Comparison of ENCODE assay signal across 10 cellular contexts in the genomic region with DNA sequence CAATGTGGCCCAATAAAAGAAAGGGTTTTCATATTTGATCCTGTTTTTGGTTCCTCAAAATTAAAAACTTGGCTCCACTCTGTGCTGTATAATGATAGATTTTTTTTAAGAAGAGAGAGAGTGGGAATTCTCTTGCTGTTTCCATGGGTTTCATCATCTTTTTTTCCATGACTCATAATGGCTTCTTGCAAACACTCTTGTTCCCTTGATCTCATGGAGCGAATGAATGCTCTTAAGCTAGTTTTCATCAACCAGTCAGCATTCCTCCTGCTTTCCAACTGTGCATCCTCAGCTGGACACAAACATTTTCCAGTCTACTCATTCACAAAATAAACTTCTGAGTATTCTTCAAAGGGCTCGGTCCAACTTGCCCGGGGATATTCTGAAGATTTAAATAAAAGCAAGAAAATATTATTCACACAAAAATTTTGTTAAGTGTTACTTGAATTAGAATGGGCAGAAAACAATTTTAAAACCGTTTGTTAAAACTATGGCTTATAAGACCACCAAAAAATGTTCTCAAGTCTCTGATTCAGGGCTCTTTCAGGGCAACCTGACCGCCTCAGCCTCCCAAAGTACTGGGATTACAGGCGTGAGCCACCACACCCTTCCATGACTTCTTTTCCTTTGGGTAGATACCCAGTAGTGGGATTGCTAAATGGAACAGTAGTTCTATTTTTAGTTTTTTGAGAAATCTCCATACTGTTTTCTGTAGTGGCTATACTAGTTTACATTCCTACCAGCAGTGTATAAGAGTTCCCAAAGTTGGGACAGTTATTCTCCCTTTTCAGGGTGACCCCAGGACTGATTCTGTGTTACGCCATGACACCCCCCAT.
DNase-seq lines count a peak whose midpoint lies in the region; ATAC-seq and TF ChIP-seq lines count a peak whose summit lies in the region.
"Had no signal": no experiment of that assay in that cellular context is flagged by ENCODE, and none has a peak within 500 bp of the region (broad histone marks: within the 10 kb centered on the region; RNA-seq: fewer than 3 reads in every experiment).

No MANE protein-coding gene starts in this region.

- H3K4me3 Mint-ChIP-seq in activated CD4-positive, alpha-beta T cell treated with anti-CD3 and anti-CD28 coated beads for 36 hours: no peak overlapping the region
- no peak overlapping the region for H3K4me3 Mint-ChIP-seq in stimulated activated effector memory CD8-positive, alpha-beta T cell treated with anti-CD3 and anti-CD28 coated beads, Interleukin-12 subunit alpha, Interleukin-12 subunit beta, amount 100 ng/mL, for 72 hours

- H3K27ac Mint-ChIP-seq in activated CD4-positive, alpha-beta T cell treated with anti-CD3 and anti-CD28 coated beads for 36 hours: peak overlapping the region; percentile 85
- peak overlapping the region; percentile 55 for H3K27ac Mint-ChIP-seq in stimulated activated effector memory CD8-positive, alpha-beta T cell treated with anti-CD3 and anti-CD28 coated beads, Interleukin-12 subunit alpha, Interleukin-12 subunit beta, amount 100 ng/mL, for 72 hours

- TF ChIP-seq POLR2A in heart left ventricle (IDR thresholded peaks at IDR 0.05) (no peak), thyroid gland (IDR thresholded peaks at IDR 0.05) (no peak)

- no peaks in the 10 kb centered on the region for H3K36me3 ChIP-seq in WERI-Rb-1
- H3K36me3 ChIP-seq in heart left ventricle: no peaks in the 10 kb centered on the region
- no peaks in the 10 kb centered on the region for H3K36me3 ChIP-seq in thyroid gland

- ATAC-seq in activated CD4-positive, alpha-beta T cell treated with anti-CD3 and anti-CD28 coated beads for 36 hours: peak; percentile 65
- ATAC-seq in heart left ventricle (peak in 3 of 4 donors; percentile 58 to 85 (median 69)), GM19395 (IDR thresholded peaks at IDR 0.05; ENCODE audit: unreplicated experiment) (no peak)
- ATAC-seq in stimulated activated effector memory CD8-positive, alpha-beta T cell treated with anti-CD3 and anti-CD28 coated beads, Interleukin-12 subunit alpha, Interleukin-12 subunit beta, amount 100 ng/mL, for 72 hours: no peak

- CTCF ChIA-PET in activated CD4-positive, alpha-beta T cell treated with anti-CD3 and anti-CD28 coated beads for 36 hours (lab: Charles Lee): interaction anchor here (0.8 to 0.9 kb wide), 2 partner anchors 9 to 17 kb away, joined by 3 read pairs; no protein-coding TSS in a partner anchor

- H3K4me1 Mint-ChIP-seq in activated CD4-positive, alpha-beta T cell treated with anti-CD3 and anti-CD28 coated beads for 36 hours: peaks cover 20% of the 10 kb centered on the region
- no peaks in the 10 kb centered on the region for H3K4me1 Mint-ChIP-seq in stimulated activated effector memory CD8-positive, alpha-beta T cell treated with anti-CD3 and anti-CD28 coated beads, Interleukin-12 subunit alpha, Interleukin-12 subunit beta, amount 100 ng/mL, for 72 hours

- 86 to 88% (median 87%) methylated on average over 7 of the region's 7 CpGs for WGBS in heart left ventricle, 4 donors
- WGBS in thyroid gland, 2 donors: 86 to 88% methylated on average over 7 of the region's 7 CpGs

- intact Hi-C loops in activated CD4-positive, alpha-beta T cell treated with anti-CD3 and anti-CD28 coated beads for 36 hours (cut with DNase I, micrococcal nuclease): no loop called here
- intact Hi-C loops in heart left ventricle (cut with DNase I) (no loop called here), thyroid gland (cut with DNase I) (no loop called here)

- H3K9me3 ChIP-seq in WERI-Rb-1 (ENCODE audit: severe bottlenecking) (peaks cover 4% of the 10 kb centered on the region), heart left ventricle (no peaks in the 10 kb centered on the region), thyroid gland (no peaks in the 10 kb centered on the region)

- POLR2A ChIA-PET in activated CD4-positive, alpha-beta T cell treated with anti-CD3 and anti-CD28 coated beads for 36 hours (lab: Charles Lee): no interaction called here

- H3K4me1 ChIP-seq in heart left ventricle (no peaks in the 10 kb centered on the region), thyroid gland (no peaks in the 10 kb centered on the region)

- no peak for DNase-seq in activated CD4-positive, alpha-beta T cell treated with anti-CD3 and anti-CD28 coated beads for 36 hours
- no peak for DNase-seq in activated CD4-positive, alpha-beta T cell treated with anti-CD3 and anti-CD28 coated beads, Interleukin-2, amount 50 U/mL, for 1 hour
- DNase-seq in WERI-Rb-1 (no peak), heart left ventricle (no peak), NCI-H128 (lab: John Stamatoyannopoulos, UW; ENCODE audit: unreplicated experiment) (no peak), thyroid gland (no peak)
- DNase-seq in stimulated activated effector memory CD8-positive, alpha-beta T cell treated with anti-CD3 and anti-CD28 coated beads, Interleukin-12 subunit alpha, Interleukin-12 subunit beta, amount 100 ng/mL, for 72 hours (ENCODE audit: low spot score in 2 of 2): no peak
- DNase-seq: hypothalamus had no signal

- H3K27ac ChIP-seq in WERI-Rb-1: 0 out of 2 replicates have a peak overlapping the region, but pooled peaks have one; percentile 3
- peak overlapping the region in 5 of 12 donors; percentile 6 to 46 (median 27) for H3K27ac ChIP-seq in heart left ventricle
- no peak overlapping the region for H3K27ac ChIP-seq in thyroid gland
- H3K27ac ChIP-seq: C4-2B had no signal

- H3K36me3 Mint-ChIP-seq in activated CD4-positive, alpha-beta T cell treated with anti-CD3 and anti-CD28 coated beads for 36 hours (ENCODE audit: low read depth): peaks cover 37% of the 10 kb centered on the region
- peaks cover 17% of the 10 kb centered on the region for H3K36me3 Mint-ChIP-seq in stimulated activated effector memory CD8-positive, alpha-beta T cell treated with anti-CD3 and anti-CD28 coated beads, Interleukin-12 subunit alpha, Interleukin-12 subunit beta, amount 100 ng/mL, for 72 hours

- H3K27me3 ChIP-seq in WERI-Rb-1 (ENCODE audit: insufficient read depth, low read depth, severe bottlenecking) (no peaks in the 10 kb centered on the region), heart left ventricle (no peaks in the 10 kb centered on the region), thyroid gland (no peaks in the 10 kb centered on the region)

- H3K4me3 ChIP-seq in WERI-Rb-1 (ENCODE audit: low read depth, low read length): no peak overlapping the region
- H3K4me3 ChIP-seq in heart left ventricle: no peak overlapping the region
- no peak overlapping the region for H3K4me3 ChIP-seq in thyroid gland (replicated peaks in 1 of 3)

- H3K9me3 Mint-ChIP-seq in activated CD4-positive, alpha-beta T cell treated with anti-CD3 and anti-CD28 coated beads for 36 hours (ENCODE audit: low read depth): peaks cover 2% of the 10 kb centered on the region
- no peaks in the 10 kb centered on the region for H3K9me3 Mint-ChIP-seq in stimulated activated effector memory CD8-positive, alpha-beta T cell treated with anti-CD3 and anti-CD28 coated beads, Interleukin-12 subunit alpha, Interleukin-12 subunit beta, amount 100 ng/mL, for 72 hours

- TF ChIP-seq CTCF in WERI-Rb-1 (IDR thresholded peaks at IDR 0.05; ENCODE audit: low read depth, low read length) (no peak), heart left ventricle (IDR thresholded peaks at IDR 0.05) (no peak), thyroid gland (IDR thresholded peaks at IDR 0.05) (no peak)

- no peaks in the 10 kb centered on the region for H3K27me3 Mint-ChIP-seq in activated CD4-positive, alpha-beta T cell treated with anti-CD3 and anti-CD28 coated beads for 36 hours

Comparison
In these comparisons a context has a peak if more than half of its experiments do, and no peak if none do; other contexts are left out.
1. ATAC-seq: peak in activated CD4-positive, alpha-beta T cell treated with anti-CD3 and anti-CD28 coated beads for 36 hours (single experiment) and heart left ventricle (3 of 4); none in stimulated activated effector memory CD8-positive, alpha-beta T cell treated with anti-CD3 and anti-CD28 coated beads, Interleukin-12 subunit alpha, Interleukin-12 subunit beta, amount 100 ng/mL, for 72 hours (single experiment) and GM19395 (single experiment).